In genomic region chr19:16454519-16454918, GRCh38 we compare ENCODE assay signal across 12 cellular contexts. TPM values are rescaled to one million over a fixed set of nuclear protein-coding genes. Genes with fewer than 3 reads are reported as not detected.
A peak's percentile ranks its signal among the peaks of the same experiment; 100 is the strongest.
DNase-seq lines count a peak whose midpoint lies in the region; ATAC-seq and TF ChIP-seq lines count a peak whose summit lies in the region.
"Had no signal": no experiment of that assay in that cellular context is flagged by ENCODE, and none has a peak within 500 bp of the region (broad histone marks: within the 10 kb centered on the region; RNA-seq: fewer than 3 reads in every experiment).

No MANE protein-coding gene starts in this region.

- peaks cover 3% of the 10 kb centered on the region for H3K27me3 Mint-ChIP-seq in brain
- H3K27me3 Mint-ChIP-seq in activated CD8-positive, alpha-beta T cell treated with anti-CD3 and anti-CD28 coated beads for 36 hours, result no peaks in the 10 kb centered on the region

- TF ChIP-seq CTCF in brain (conservative IDR thresholded peaks at IDR 0.05) (no peak), liver (IDR thresholded peaks at IDR 0.05; ENCODE audit: low read depth, low read length, missing input control) (no peak)
- no peak for TF ChIP-seq CTCF in activated CD8-positive, alpha-beta T cell treated with anti-CD3 and anti-CD28 coated beads for 36 hours (IDR thresholded peaks at IDR 0.05)

- H3K27ac Mint-ChIP-seq in brain, result peak overlapping the region; percentile 90 to 98 (median 96)
- H3K27ac Mint-ChIP-seq in activated CD8-positive, alpha-beta T cell treated with anti-CD3 and anti-CD28 coated beads for 36 hours, result no peak overlapping the region

- peak in 1 of 2 donors; percentile 29 for TF ChIP-seq RAD21 in liver (IDR thresholded peaks at IDR 0.05)

- H3K27ac ChIP-seq in HUES48 (ENCODE audit: low read depth, low read length) (peak overlapping the region; percentile 7), liver (ENCODE audit: low read depth in 1 of 2, low read length in 2 of 2) (peak overlapping the region; percentile 13 to 49), skeletal muscle tissue (ENCODE audit: low read depth, low read length) (peak overlapping the region; percentile 48)

- H3K9me3 ChIP-seq in HUES48 (ENCODE audit: control insufficient read depth, insufficient read depth, low read length) (no peaks in the 10 kb centered on the region), liver (ENCODE audit: control insufficient read depth in 4 of 4, low read length in 3 of 4) (no peaks in the 10 kb centered on the region), skeletal muscle tissue (ENCODE audit: control insufficient read depth in 3 of 3, low read length in 3 of 3) (no peaks in the 10 kb centered on the region)

- intact Hi-C loops in activated CD8-positive, alpha-beta T cell treated with anti-CD3 and anti-CD28 coated beads for 36 hours (cut with micrococcal nuclease), result no loop called here

- peaks cover 63% of the 10 kb centered on the region for H3K4me1 Mint-ChIP-seq in brain
- H3K4me1 Mint-ChIP-seq in activated CD8-positive, alpha-beta T cell treated with anti-CD3 and anti-CD28 coated beads for 36 hours (ENCODE audit: low read depth), result peaks cover 39% of the 10 kb centered on the region

- no peak overlapping the region for H3K4me3 ChIP-seq in HUES48 (ENCODE audit: low read depth, low read length)
- H3K4me3 ChIP-seq in liver (ENCODE audit: low read depth in 1 of 3, low read length in 3 of 3), result no peak overlapping the region
- H3K4me3 ChIP-seq in skeletal muscle tissue (ENCODE audit: low read length in 3 of 3), result peak overlapping the region in 2 of 3 donors; percentile 22 to 41

- POLR2A ChIA-PET in activated CD8-positive, alpha-beta T cell treated with anti-CD3 and anti-CD28 coated beads for 36 hours (lab: Charles Lee), result interaction anchor here (0.7 to 1.3 kb wide), 3 partner anchors 12 to 72 kb away, joined by 3 to 5 read pairs (median 4); no protein-coding TSS in a partner anchor

- H3K27me3 ChIP-seq in HUES48 (ENCODE audit: control insufficient read depth, insufficient read depth, low read length), result no peaks in the 10 kb centered on the region
- no peaks in the 10 kb centered on the region for H3K27me3 ChIP-seq in liver (ENCODE audit: control insufficient read depth in 4 of 4, insufficient read depth in 4 of 4, low read length in 3 of 4)
- no peaks in the 10 kb centered on the region for H3K27me3 ChIP-seq in skeletal muscle tissue (ENCODE audit: control insufficient read depth in 3 of 3, insufficient read depth in 3 of 3, low read length in 3 of 3)

- no peak for DNase-seq in activated CD8-positive, alpha-beta T cell treated with anti-CD3 and anti-CD28 coated beads for 36 hours
- DNase-seq in AG20443 (ENCODE audit: low spot score), result no peak
- no peak for DNase-seq in NCI-H526 treated with DMSO at 0.1 percent for 48 hours (lab: John Stamatoyannopoulos, UW)
- no peak for DNase-seq in DMS 273 treated with DMSO at 0.1 percent for 48 hours (lab: John Stamatoyannopoulos, UW)
- DNase-seq: activated CD4-positive, alpha-beta T cell treated with anti-CD3 and anti-CD28 coated beads for 1 hour; activated T-cell treated with anti-CD3 and anti-CD28 coated beads, Interleukin-2, amount 50 U/mL, for 1 hour had no signal

- CTCF ChIA-PET in activated CD8-positive, alpha-beta T cell treated with anti-CD3 and anti-CD28 coated beads for 36 hours (lab: Charles Lee), result interaction anchor here (0.7 to 1.0 kb wide), 2 partner anchors 21 to 137 kb away, joined by 3 read pairs; no protein-coding TSS in a partner anchor

- no peaks in the 10 kb centered on the region for H3K9me3 Mint-ChIP-seq in brain
- H3K9me3 Mint-ChIP-seq in activated CD8-positive, alpha-beta T cell treated with anti-CD3 and anti-CD28 coated beads for 36 hours, result peaks cover 4% of the 10 kb centered on the region

- H3K36me3 ChIP-seq in HUES48 (ENCODE audit: control insufficient read depth, insufficient read depth, low read length), result no peaks in the 10 kb centered on the region
- no peaks in the 10 kb centered on the region for H3K36me3 ChIP-seq in liver (ENCODE audit: control insufficient read depth in 4 of 4, insufficient read depth in 3 of 4, low read depth in 1 of 4, low read length in 3 of 4)
- H3K36me3 ChIP-seq in skeletal muscle tissue (ENCODE audit: control insufficient read depth in 3 of 3, insufficient read depth in 3 of 3, low read length in 3 of 3), result peaks cover 0 to 2% (median 0%) of the 10 kb centered on the region in 3 donors

- H3K4me3 Mint-ChIP-seq in brain, result peak overlapping the region; percentile 4 to 73 (median 54)
- no peak overlapping the region for H3K4me3 Mint-ChIP-seq in activated CD8-positive, alpha-beta T cell treated with anti-CD3 and anti-CD28 coated beads for 36 hours

- H3K36me3 Mint-ChIP-seq in brain, result peaks cover 26% of the 10 kb centered on the region
- peaks cover 10% of the 10 kb centered on the region for H3K36me3 Mint-ChIP-seq in activated CD8-positive, alpha-beta T cell treated with anti-CD3 and anti-CD28 coated beads for 36 hours (ENCODE audit: low read depth)

- no peak for ATAC-seq in activated CD8-positive, alpha-beta T cell treated with anti-CD3 and anti-CD28 coated beads for 36 hours

- 44% methylated on average over 5 of the region's 5 CpGs for WGBS in liver

- H3K4me1 ChIP-seq in HUES48 (ENCODE audit: control insufficient read depth, insufficient read depth, low read length) (peaks cover 37% of the 10 kb centered on the region), liver (ENCODE audit: control insufficient read depth in 4 of 4, insufficient read depth in 4 of 4, low read length in 3 of 4) (peaks cover 5 to 44% (median 24%) of the 10 kb centered on the region in 4 donors), skeletal muscle tissue (ENCODE audit: control insufficient read depth in 3 of 3, insufficient read depth in 3 of 3, low read length in 3 of 3) (peaks cover 51 to 63% (median 62%) of the 10 kb centered on the region in 3 donors)

- no peak overlapping the region for H3K9ac ChIP-seq in HUES48 (ENCODE audit: low read depth, low read length)
- H3K9ac ChIP-seq in liver (ENCODE audit: low read depth in 1 of 2, low read length in 2 of 2), result no peak overlapping the region
- H3K9ac ChIP-seq in skeletal muscle tissue (ENCODE audit: low read depth in 1 of 3, low read length in 3 of 3), result peak overlapping the region; percentile 16 to 71 (median 57)

TF ChIP-seq in liver, 16 proteins besides CTCF, POLR2A, EP300 and RAD21:
- TF ChIP-seq HNF4A (conservative IDR thresholded peaks at IDR 0.05) (peak; percentile 43 to 50), SP1 (IDR thresholded peaks at IDR 0.05) (peak; percentile 26), RXRA (IDR thresholded peaks at IDR 0.05) (peak; percentile 71 to 73), MAX (IDR thresholded peaks at IDR 0.05) (no peak)

RNA-seq across cellular contexts. Expression of gene EPS15L1, which starts 17.3 kb away (rescaled TPM):
- polyA plus RNA-seq in brain (ENCODE audit: insufficient read depth, low read depth, low replicate concordance) (34.6 TPM), liver (10 to 100 TPM in 1 of 2 donors, 1 to 10 TPM in 1; 5.3 to 10.2 TPM)
- total RNA-seq in liver (10 to 100 TPM in 1 of 2 donors, 1 to 10 TPM in 1; 8.4 to 14.0 TPM), skeletal muscle tissue (15.1 TPM)
- total RNA-seq in activated CD8-positive, alpha-beta T cell treated with anti-CD3 and anti-CD28 coated beads for 36 hours, result 10 to 100 TPM; 27.4 to 28.3 TPM

RNA-seq across cellular contexts. Expression of gene CALR3, which starts 41.4 kb away (rescaled TPM):
- polyA plus RNA-seq in brain (ENCODE audit: insufficient read depth, low read depth, low replicate concordance), result not detected
- under 1 TPM in 1 of 2 donors, not detected in 1; 0.08 TPM for total RNA-seq in liver
- under 1 TPM in 1 of 2 donors, not detected in 1; 0.05 TPM for polyA plus RNA-seq in liver
- total RNA-seq in skeletal muscle tissue, result under 0.01 TPM
- total RNA-seq in activated CD8-positive, alpha-beta T cell treated with anti-CD3 and anti-CD28 coated beads for 36 hours, result not detected
- total RNA-seq: posterior vena cava, urinary bladder had no signal
- polyA plus RNA-seq: urinary bladder had no signal

RNA-seq across cellular contexts. Expression of gene C19orf44, which starts 41.7 kb away (rescaled TPM):
- polyA plus RNA-seq in brain (ENCODE audit: insufficient read depth, low read depth, low replicate concordance), result 3.2 TPM
- total RNA-seq in liver, result 1 to 10 TPM in 1 of 2 donors, under 1 TPM in 1; 0.89 to 3.0 TPM
- 1 to 10 TPM in 1 of 2 donors, under 1 TPM in 1; 0.94 to 1.7 TPM for polyA plus RNA-seq in liver
- total RNA-seq in skeletal muscle tissue, result 2.6 TPM
- 1 to 10 TPM; 1.9 to 2.3 TPM for total RNA-seq in activated CD8-positive, alpha-beta T cell treated with anti-CD3 and anti-CD28 coated beads for 36 hours

Comparison
In these comparisons a context has a peak if more than half of its experiments do, and no peak if none do; other contexts are left out.
1. H3K4me3 ChIP-seq: peak in skeletal muscle tissue (2 of 3); none in HUES48 (single experiment) and liver (0 of 3).
2. H3K9ac ChIP-seq: peak in skeletal muscle tissue (3 of 3); none in HUES48 (single experiment) and liver (0 of 2).
3. Peak in every context shown above with its lines, with median percentiles within 50 percentile points of each other: H3K27ac ChIP-seq.